In the genomic region with DNA sequence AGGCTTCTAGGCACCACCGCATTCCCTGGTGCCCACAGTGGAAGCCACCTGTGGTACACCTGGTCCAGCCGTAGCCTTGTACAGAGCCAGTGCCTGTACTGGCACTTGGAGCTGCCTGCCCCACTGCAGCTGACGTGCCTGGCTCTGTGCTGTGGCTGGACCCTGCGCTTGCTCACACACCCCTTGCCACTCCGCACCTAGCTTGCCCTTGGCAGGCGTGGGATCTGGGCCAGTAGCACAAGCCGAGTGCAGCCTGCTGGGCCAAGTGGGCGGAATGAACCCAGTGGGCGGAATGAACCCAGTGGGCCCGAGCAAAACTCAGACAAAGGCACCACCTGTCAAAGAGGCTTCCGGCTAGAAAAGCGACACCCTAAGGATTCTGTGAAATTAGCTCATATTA, we compare ENCODE assay signal across 31 cellular contexts.
"Had no signal": no experiment of that assay in that cellular context is flagged by ENCODE, and none has a peak within 500 bp of the region (broad histone marks: within the 10 kb centered on the region; RNA-seq: fewer than 3 reads in every experiment).

No MANE protein-coding gene starts in this region.

- H3K27me3 ChIP-seq: ascending aorta, breast epithelium, cardiac muscle cell, dorsolateral prefrontal cortex, foreskin keratinocyte, gastrocnemius medialis, heart left ventricle had no signal

- H3K4me1 Mint-ChIP-seq: activated CD4-positive, alpha-beta T cell treated with anti-CD3 and anti-CD28 coated beads for 36 hours; activated T-helper 17 cell treated with anti-CD3 and anti-CD28 coated beads, Interleukin-2, amount 50 U/mL, for 72 hours had no signal

- H3K4me3 Mint-ChIP-seq: activated CD4-positive, alpha-beta T cell treated with anti-CD3 and anti-CD28 coated beads for 36 hours; activated CD8-positive, alpha-beta T cell treated with anti-CD3 and anti-CD28 coated beads for 36 hours; activated naive CD8-positive, alpha-beta T cell; activated T-cell treated with anti-CD3 and anti-CD28 coated beads, Interleukin-2, amount 50 U/mL, for 4 hours; activated T-helper 17 cell treated with anti-CD3 and anti-CD28 coated beads, Interleukin-2, amount 50 U/mL, for 72 hours; brain; dendritic cell treated with granulocyte-macrophage colony-stimulating factor and Interleukin-4, amounts not matched to agents 40 ng/mL and 50 ng/mL, for 4 days; endodermal cell had no signal

- H3K9me3 Mint-ChIP-seq: activated T-helper 17 cell treated with anti-CD3 and anti-CD28 coated beads, Interleukin-2, amount 50 U/mL, for 72 hours had no signal

- H3K4me3 ChIP-seq: ascending aorta, breast epithelium, cardiac muscle cell, coronary artery, dorsolateral prefrontal cortex, gastrocnemius medialis, heart left ventricle had no signal

- H3K27ac Mint-ChIP-seq: activated CD4-positive, alpha-beta T cell treated with anti-CD3 and anti-CD28 coated beads for 36 hours; activated CD8-positive, alpha-beta T cell treated with anti-CD3 and anti-CD28 coated beads for 36 hours; activated naive CD8-positive, alpha-beta T cell; activated T-helper 17 cell treated with anti-CD3 and anti-CD28 coated beads, Interleukin-2, amount 50 U/mL, for 72 hours; brain; dendritic cell treated with granulocyte-macrophage colony-stimulating factor and Interleukin-4, amounts not matched to agents 40 ng/mL and 50 ng/mL, for 4 days; endodermal cell had no signal

- H3K36me3 Mint-ChIP-seq: activated naive CD8-positive, alpha-beta T cell had no signal

- DNase-seq: activated CD4-positive, alpha-beta T cell treated with anti-CD3 and anti-CD28 coated beads for 36 hours; activated CD4-positive, alpha-beta T cell treated with anti-CD3 and anti-CD28 coated beads, Interleukin-2, amount 50 U/mL, for 1 hour; activated CD4-positive, alpha-beta T cell treated with anti-CD3 and anti-CD28 coated beads, Interleukin-2, amount 50 U/mL, for 48 hours; activated CD4-positive, CD25-positive, alpha-beta regulatory T cell; activated CD4-positive, CD25-positive, alpha-beta regulatory T cell treated with anti-CD3 and anti-CD28 coated beads, Interleukin-2, amount 50 U/mL, for 72 hours; activated CD8-positive, alpha-beta memory T cell treated with anti-CD3 and anti-CD28 coated beads for 24 hours; activated CD8-positive, alpha-beta T cell treated with anti-CD3 and anti-CD28 coated beads for 36 hours; activated effector memory CD4-positive, alpha-beta T cell treated with Interleukin-2 at 50 U/mL for 16 hours; activated gamma-delta T cell treated with Interleukin-2 at 50 U/mL for 16 hours; activated naive CD4-positive, alpha-beta T cell treated with anti-CD3 and anti-CD28 coated beads, Interleukin-2, amount 50 U/mL, for 16 hours; activated naive CD4-positive, alpha-beta T cell treated with Interleukin-2 at 50 U/mL for 16 hours; activated T-cell treated with anti-CD3 and anti-CD28 coated beads, Interleukin-2, amount 50 U/mL, for 4 hours; amniotic stem cell; central memory CD4-positive, alpha-beta T cell; dorsolateral prefrontal cortex; effector memory CD4-positive, alpha-beta T cell; endodermal cell; foreskin keratinocyte; gastrocnemius medialis; glutamatergic neuron; heart left ventricle; T-helper 2 cell had no signal

- H3K4me1 ChIP-seq: ascending aorta, breast epithelium, foreskin keratinocyte, gastrocnemius medialis, heart left ventricle had no signal

- H3K36me3 ChIP-seq: ascending aorta, breast epithelium, gastrocnemius medialis had no signal

- H3K27ac ChIP-seq: ascending aorta, breast epithelium, cardiac muscle cell, coronary artery, dorsolateral prefrontal cortex, foreskin keratinocyte, gastrocnemius medialis, heart left ventricle had no signal

- ATAC-seq: activated CD4-positive, alpha-beta T cell treated with anti-CD3 and anti-CD28 coated beads for 36 hours; activated CD8-positive, alpha-beta T cell treated with anti-CD3 and anti-CD28 coated beads for 36 hours; activated T-cell treated with anti-CD3 and anti-CD28 coated beads, Interleukin-2, amount 50 U/mL, for 4 hours; activated T-helper 17 cell treated with anti-CD3 and anti-CD28 coated beads, Interleukin-2, amount 50 U/mL, for 72 hours; esophagus mucosa; foreskin keratinocyte; gastrocnemius medialis; heart left ventricle had no signal

- H3K9me3 ChIP-seq: ascending aorta, gastrocnemius medialis had no signal
